8 cellular contexts compared by ENCODE assay signal in genomic region chr9:137028281-137029057, GRCh38. TPM values are rescaled to one million over a fixed set of nuclear protein-coding genes. Genes with fewer than 3 reads are reported as not detected.
DNase-seq lines count a peak whose midpoint lies in the region; ATAC-seq and TF ChIP-seq lines count a peak whose summit lies in the region.

No MANE protein-coding gene starts in this region.

- DNase-seq in CD14-positive monocyte (ENCODE audit: low spot score) (no peak), NCI-H1930 (lab: John Stamatoyannopoulos, UW) (peak; percentile 63 to 81), WTC11 (ENCODE audit: low spot score) (peak; percentile 62), cerebellum (ENCODE audit: low spot score) (peak; percentile 92), left colon (peak; percentile 77 to 81)
- peak; percentile 27 to 44 for DNase-seq in stimulated activated CD4-positive, alpha-beta T cell treated with anti-CD3 and anti-CD28 coated beads, Interleukin-1b, Interleukin-23, amount 100 ng/mL, for 1 hour (ENCODE audit: low read depth in 2 of 2)

- H3K4me3 Mint-ChIP-seq in CD14-positive monocyte (peak overlapping the region; percentile 73 to 92), WTC11 (peak overlapping the region; percentile 58)

- H3K4me1 Mint-ChIP-seq in CD14-positive monocyte = peaks cover 43% of the 10 kb centered on the region
- 0 out of 2 replicates have a peak, but pooled peaks cover 2% of the 10 kb centered on the region for H3K4me1 Mint-ChIP-seq in WTC11

- CTCF ChIA-PET in WTC11 (lab: Charles Lee) = interaction anchor here (0.6 to 4.1 kb wide), 82 partner anchors 8 to 431 kb away, joined by 3 to 58 read pairs (median 7); partner anchors contain the start of genes AJM1, CCDC183, CLIC3 and ENTPD2

- H3K27ac Mint-ChIP-seq in CD14-positive monocyte = peak overlapping the region in 5 of 7 donors; percentile 30 to 94 (median 87)
- H3K27ac Mint-ChIP-seq in WTC11 = no peak overlapping the region

- no peak for TF ChIP-seq CTCF in CD14-positive monocyte (IDR thresholded peaks at IDR 0.05)
- TF ChIP-seq CTCF in WTC11 (IDR thresholded peaks at IDR 0.05) = 0 out of 2 replicates have a peak, but pooled peaks have one; percentile 9

- intact Hi-C loops in CD14-positive monocyte (cut with micrococcal nuclease) (no loop called here), left colon (cut with DNase I, micrococcal nuclease) (loop anchor here in 1 of 2 donors (10.0 kb wide), 1 partner anchor 84 kb away; the partner anchor contains the start of genes C8G and FBXW5)

- H3K36me3 Mint-ChIP-seq in CD14-positive monocyte = peaks cover 0 to 4% of the 10 kb centered on the region in 2 donors
- no peaks in the 10 kb centered on the region for H3K36me3 Mint-ChIP-seq in WTC11

- no peaks in the 10 kb centered on the region for H3K9me3 Mint-ChIP-seq in CD14-positive monocyte
- no peaks in the 10 kb centered on the region for H3K9me3 Mint-ChIP-seq in WTC11

- peak; percentile 45 for ATAC-seq in GM21529 (IDR thresholded peaks at IDR 0.05; ENCODE audit: unreplicated experiment)
- peak; percentile 60 for ATAC-seq in WTC11
- peak; percentile 71 for ATAC-seq in left colon
- no peak for ATAC-seq in GM19467 (IDR thresholded peaks at IDR 0.05; ENCODE audit: unreplicated experiment)

- POLR2A ChIA-PET in WTC11 (lab: Charles Lee) = interaction anchor here (1.6 kb wide), 1 partner anchor 195 kb away, joined by 3 read pairs; no protein-coding TSS in a partner anchor

- peaks cover 4 to 7% (median 6%) of the 10 kb centered on the region in 3 donors for H3K27me3 Mint-ChIP-seq in CD14-positive monocyte (ENCODE audit: low read depth in 3 of 3)
- H3K27me3 Mint-ChIP-seq in WTC11 (ENCODE audit: low read depth) = peaks cover 17% of the 10 kb centered on the region

TF ChIP-seq in WTC11, 78 proteins besides CTCF, POLR2A, EP300 and RAD21:
- TF ChIP-seq CBFB (CRISPR knock-in tag; IDR thresholded peaks at IDR 0.05; ENCODE audit: low read depth) = no peak
- no peak for TF ChIP-seq ZNF512 (CRISPR knock-in tag; IDR thresholded peaks at IDR 0.05; ENCODE audit: borderline replicate concordance)
- no peak for TF ChIP-seq USF2 (CRISPR knock-in tag; IDR thresholded peaks at IDR 0.05)
- no peak for TF ChIP-seq USF1 (CRISPR knock-in tag; IDR thresholded peaks at IDR 0.05)
- TF ChIP-seq FOXK1 (CRISPR knock-in tag; IDR thresholded peaks at IDR 0.05) = no peak
- no peak for TF ChIP-seq SOX15 (CRISPR knock-in tag; IDR thresholded peaks at IDR 0.05)
- TF ChIP-seq ETV6 (CRISPR knock-in tag; IDR thresholded peaks at IDR 0.05) = no peak
- TF ChIP-seq GRHL2 (CRISPR knock-in tag; IDR thresholded peaks at IDR 0.05; ENCODE audit: insufficient replicate concordance, severe bottlenecking) = no peak
- no peak for TF ChIP-seq FOXP4 (CRISPR knock-in tag; IDR thresholded peaks at IDR 0.05)
- TF ChIP-seq ZBTB21 (CRISPR knock-in tag; IDR thresholded peaks at IDR 0.05; ENCODE audit: borderline replicate concordance) = no peak
- no peak for TF ChIP-seq PRRX2 (CRISPR knock-in tag; IDR thresholded peaks at IDR 0.05)
- TF ChIP-seq ZNF423 (CRISPR knock-in tag; IDR thresholded peaks at IDR 0.05) = peak; percentile 94
- TF ChIP-seq HMGXB4 (CRISPR knock-in tag; IDR thresholded peaks at IDR 0.05) = peak; percentile 70; the same call in 1 of the 2 replicates
- TF ChIP-seq E2F5 (CRISPR knock-in tag; IDR thresholded peaks at IDR 0.05) = 0 out of 2 replicates have a peak, but pooled peaks have one; percentile 24
- 0 out of 2 replicates have a peak, but pooled peaks have one; percentile 12 for TF ChIP-seq MAX (CRISPR knock-in tag; IDR thresholded peaks at IDR 0.05)

RNA-seq across cellular contexts. Expression of gene ABCA2, which starts 0.4 kb away (rescaled TPM):
- polyA plus RNA-seq in CD14-positive monocyte = under 1 TPM; 0.18 to 0.40 TPM
- total RNA-seq in WTC11 (2021) (19.2 to 28.3 TPM (median 25.9 TPM) in 3 replicates), cerebellum (29.0 TPM), left colon (10 to 100 TPM; 55.5 to 56.0 TPM)

RNA-seq across cellular contexts. Expression of gene FUT7, which starts 3.4 kb away (rescaled TPM):
- polyA plus RNA-seq in CD14-positive monocyte = 10 to 100 TPM; 10.5 to 13.4 TPM
- not detected in 3 replicates for total RNA-seq in WTC11 (2021)
- total RNA-seq in cerebellum = 0.09 TPM
- not detected for total RNA-seq in left colon

RNA-seq across cellular contexts. Expression of gene NPDC1, which starts 17.5 kb away (rescaled TPM):
- under 1 TPM in 1 of 2 donors, not detected in 1; 0.51 TPM for polyA plus RNA-seq in CD14-positive monocyte
- total RNA-seq in WTC11 (2021) (64.3 to 68.8 TPM (median 64.5 TPM) in 3 replicates), cerebellum (24.0 TPM), left colon (100 to 1,000 TPM; 170 to 204 TPM)

RNA-seq across cellular contexts. Expression of gene ENTPD2, which starts 25.4 kb away (rescaled TPM):
- polyA plus RNA-seq in CD14-positive monocyte = not detected
- 8.3 to 9.6 TPM (median 9.2 TPM) in 3 replicates for total RNA-seq in WTC11 (2021)
- total RNA-seq in cerebellum = 0.45 TPM
- total RNA-seq in left colon = 10 to 100 TPM; 25.0 to 26.3 TPM

RNA-seq across cellular contexts. Expression of gene CLIC3, which starts 32.1 kb away (rescaled TPM):
- under 1 TPM in 1 of 2 donors, not detected in 1; 0.51 TPM for polyA plus RNA-seq in CD14-positive monocyte
- total RNA-seq in WTC11 (2021) = 0.31 to 0.41 TPM in 2 of 3 replicates, not detected in the other
- not detected for total RNA-seq in cerebellum
- total RNA-seq in left colon = 1 to 10 TPM; 3.2 to 3.8 TPM
